In genomic region chr1:154358519-154358918, GRCh38 we compare ENCODE assay signal across 35 cellular contexts. TPM values are rescaled to one million over a fixed set of nuclear protein-coding genes. Genes with fewer than 3 reads are reported as not detected.
"Had no signal": no experiment of that assay in that cellular context is flagged by ENCODE, and none has a peak within 500 bp of the region (broad histone marks: within the 10 kb centered on the region; RNA-seq: fewer than 3 reads in every experiment).

No MANE protein-coding gene starts in this region.

- H3K36me3 ChIP-seq: ascending aorta, cardiac muscle cell had no signal

- H3K27ac ChIP-seq: ascending aorta, cardiac muscle cell, VCaP had no signal

- H3K9me3 ChIP-seq: ascending aorta had no signal

- FAIRE-seq: bronchial epithelial cell, TTC549 had no signal

- H3K4me3 ChIP-seq: ascending aorta, cardiac muscle cell had no signal

- DNase-seq: activated B cell treated with CpG ODN at 0.5 μM for 24 hours; activated CD4-positive, alpha-beta memory T cell treated with anti-CD3 and anti-CD28 coated beads for 36 hours; activated CD4-positive, alpha-beta T cell treated with anti-CD3 and anti-CD28 coated beads for 4 hours; activated CD4-positive, alpha-beta T cell treated with anti-CD3 and anti-CD28 coated beads, Interleukin-2, amount 10 ng/mL, durations not matched to agents 24 days and 14 days; activated CD4-positive, alpha-beta T cell treated with anti-CD3 and anti-CD28 coated beads, Interleukin-2, amount 50 U/mL, for 1 hour; activated CD4-positive, alpha-beta T cell treated with anti-CD3 and anti-CD28 coated beads, Interleukin-2, amount 50 U/mL, for 4 hours; activated CD4-positive, CD25-positive, alpha-beta regulatory T cell treated with anti-CD3 and anti-CD28 coated beads, Interleukin-2, amount 50 U/mL, for 72 hours; activated CD8-positive, alpha-beta memory T cell treated with anti-CD3 and anti-CD28 coated beads, Interleukin-2, amount 50 U/mL, for 4 hours; activated CD8-positive, alpha-beta T cell treated with anti-CD3 and anti-CD28 coated beads for 36 hours; activated effector memory CD4-positive, alpha-beta T cell treated with anti-CD3 and anti-CD28 coated beads, Interleukin-2, amount 50 U/mL, for 16 hours; activated gamma-delta T cell treated with Interleukin-2 at 50 U/mL for 16 hours; activated naive CD4-positive, alpha-beta T cell treated with anti-CD3 and anti-CD28 coated beads, Interleukin-2, amount 10 ng/mL, durations not matched to agents 7 days and 5 days; activated naive CD4-positive, alpha-beta T cell treated with Interleukin-2 at 50 U/mL for 16 hours; activated naive CD8-positive, alpha-beta T cell treated with anti-CD3 and anti-CD28 coated beads, Interleukin-2, amount 10 ng/mL, durations not matched to agents 7 days and 5 days; activated naive CD8-positive, alpha-beta T cell treated with anti-CD3 and anti-CD28 coated beads, Interleukin-2, amount 50 U/mL, for 24 hours; activated T-cell treated with anti-CD3 and anti-CD28 coated beads for 4 hours; activated T-cell treated with anti-CD3 and anti-CD28 coated beads, Interleukin-2, amount 50 U/mL, for 1 hour; activated T-cell treated with anti-CD3 and anti-CD28 coated beads, Interleukin-2, amount 50 U/mL, for 4 hours; activated T-cell treated with anti-CD3 and anti-CD28 coated beads, Interleukin-2, amount 50 U/mL, for 72 hours; amygdala; anterior cingulate cortex; caudate nucleus; cerebellar nuclear complex; T-cell; T-helper 17 cell had no signal

- ATAC-seq: activated CD8-positive, alpha-beta T cell treated with anti-CD3 and anti-CD28 coated beads for 36 hours; activated naive CD8-positive, alpha-beta T cell treated with anti-CD3 and anti-CD28 coated beads, Interleukin-2, amount 50 U/mL, for 24 hours; activated T-cell treated with anti-CD3 and anti-CD28 coated beads, Interleukin-2, amount 50 U/mL, for 4 hours; activated T-cell treated with anti-CD3 and anti-CD28 coated beads, Interleukin-2, amount 50 U/mL, for 72 hours; activated T-helper 17 cell treated with anti-CD3 and anti-CD28 coated beads, Interleukin-2, amount 50 U/mL, for 72 hours; T-cell; T-helper 17 cell had no signal

- H3K27me3 ChIP-seq: ascending aorta, cardiac muscle cell had no signal

RNA-seq across cellular contexts. Expression of gene AQP10, which starts 37.6 kb away (rescaled TPM):
- total RNA-seq: activated B cell treated with CpG ODN at 0.5 μM for 24 hours; activated CD4-positive, alpha-beta memory T cell treated with anti-CD3 and anti-CD28 coated beads for 36 hours; activated CD4-positive, alpha-beta T cell treated with anti-CD3 and anti-CD28 coated beads, Interleukin-2, amount 10 ng/mL, durations not matched to agents 24 days and 14 days; activated CD8-positive, alpha-beta memory T cell treated with anti-CD3 and anti-CD28 coated beads for 36 hours; activated naive CD8-positive, alpha-beta T cell treated with anti-CD3 and anti-CD28 coated beads, Interleukin-2, amount 10 ng/mL, durations not matched to agents 7 days and 5 days; activated T-cell treated with anti-CD3 and anti-CD28 coated beads, Interleukin-2, amount 50 U/mL, for 4 hours; activated T-cell treated with anti-CD3 and anti-CD28 coated beads, Interleukin-2, amount 50 U/mL, for 72 hours; activated T-helper 1 cell treated with anti-CD3 and anti-CD28 coated beads, Interleukin-12 subunit alpha, Interleukin-12 subunit beta, Interleukin-2, Interleukin-4 antibody, amounts not matched to agents 30 ng/mL and 10 ng/mL and 1 ng/mL, durations not matched to agents 14 hours and 24 hours and 36 hours; activated T-helper 17 cell treated with anti-CD3 and anti-CD28 coated beads, Interleukin-2, amount 50 U/mL, for 72 hours; ascending aorta; bronchial epithelial cell; T-cell; T-helper 1 cell treated with Interleukin-12 subunit alpha and Interleukin-12 subunit beta and Interleukin-4 antibody, amounts not matched to agents 30 ng/mL and 1 ng/mL, for 36 hours; T-helper 2 cell treated with Interferon-gamma antibody and Interleukin-4, amounts not matched to agents 100 ng/mL and 5 ng/mL, for 36 hours had no signal
